8 cellular contexts compared by ENCODE assay signal in genomic region chr1:109427171-109427467, GRCh38. TPM values are rescaled to one million over a fixed set of nuclear protein-coding genes. Genes with fewer than 3 reads are reported as not detected.
DNase-seq lines count a peak whose midpoint lies in the region; ATAC-seq and TF ChIP-seq lines count a peak whose summit lies in the region.

No MANE protein-coding gene starts in this region.

- no peaks in the 10 kb centered on the region for H3K9me3 Mint-ChIP-seq in natural killer cell

- no peak for TF ChIP-seq CTCF in dorsolateral prefrontal cortex (IDR thresholded peaks at IDR 0.05 in 54 of 56, conservative IDR thresholded peaks at IDR 0.05 in 2 of 56; ENCODE audit: low read depth in 1 of 56, partially characterized antibody in 56 of 56)
- no peak for TF ChIP-seq CTCF in natural killer cell (IDR thresholded peaks at IDR 0.05)

- no peaks in the 10 kb centered on the region for H3K9me3 ChIP-seq in BLaER1

- H3K9ac ChIP-seq in BLaER1 = peak overlapping the region; percentile 78

- peaks cover 33% of the 10 kb centered on the region for H4K20me1 ChIP-seq in BLaER1

- no peaks in the 10 kb centered on the region for H3K27me3 ChIP-seq in BLaER1
- H3K27me3 ChIP-seq in dorsolateral prefrontal cortex = no peaks in the 10 kb centered on the region

- DNase-seq in NAMALWA (ENCODE audit: low spot score) (peak; percentile 5), dorsolateral prefrontal cortex (no peak), natural killer cell (no peak), NCI-H1092 (lab: John Stamatoyannopoulos, UW) (no peak)

- peak overlapping the region; percentile 89 for H3K4me3 ChIP-seq in BLaER1
- H3K4me3 ChIP-seq in dorsolateral prefrontal cortex = peak overlapping the region; percentile 70 to 99 (median 94)

- H3K27ac ChIP-seq in BLaER1 (peak overlapping the region; percentile 62), dorsolateral prefrontal cortex (peak overlapping the region in 43 of 59 donors; percentile 39 to 92 (median 83))

- H3K4me1 Mint-ChIP-seq in natural killer cell = peaks cover 33 to 41% of the 10 kb centered on the region in 2 donors

- H3K27me3 Mint-ChIP-seq in natural killer cell (ENCODE audit: low read depth in 2 of 2) = peaks cover 0 to 12% of the 10 kb centered on the region in 2 donors

- peak overlapping the region; percentile 98 for H3K27ac Mint-ChIP-seq in natural killer cell

- H3K36me3 ChIP-seq in BLaER1 = peaks cover 7% of the 10 kb centered on the region

- H3K4me2 ChIP-seq in BLaER1 = peak overlapping the region; percentile 93

- intact Hi-C loops in dorsolateral prefrontal cortex (cut with DNase I) = loop anchor here (5.0 to 10.0 kb wide), 2 partner anchors 105 to 312 kb away; partner anchors contain the start of gene ELAPOR1 (in 1 of the 2)
- intact Hi-C loops in natural killer cell (cut with micrococcal nuclease) = loop anchor here (2.0 to 5.0 kb wide), 2 partner anchors 120 to 912 kb away; partner anchors contain the start of genes GNAI3 and RBM15

- H3K4me1 ChIP-seq in BLaER1 = peaks cover 33% of the 10 kb centered on the region

- ATAC-seq in natural killer cell (no peak), esophagus mucosa (no peak), HG03097 (IDR thresholded peaks at IDR 0.05; ENCODE audit: low FRiP score, unreplicated experiment) (no peak), GM19351 (IDR thresholded peaks at IDR 0.05; ENCODE audit: unreplicated experiment) (no peak)

- H3K4me3 Mint-ChIP-seq in natural killer cell = peak overlapping the region; percentile 96

- H3K36me3 Mint-ChIP-seq in natural killer cell = no peaks in the 10 kb centered on the region

RNA-seq across cellular contexts. Expression of gene PSMA5, which starts 0.9 kb away (rescaled TPM):
- total RNA-seq in dorsolateral prefrontal cortex (10 to 100 TPM; 25.5 to 74.2 (median 56.7) TPM), natural killer cell (10 to 100 TPM; 54.7 to 76.0 (median 59.6) TPM), esophagus mucosa (86.2 TPM)

RNA-seq across cellular contexts. Expression of gene SORT1, which starts 29.4 kb away (rescaled TPM):
- 100 to 1,000 TPM; 214 to 579 (median 329) TPM for total RNA-seq in dorsolateral prefrontal cortex
- total RNA-seq in natural killer cell = 1 to 10 TPM; 2.7 to 7.1 (median 3.7) TPM
- total RNA-seq in esophagus mucosa = 60.6 TPM

RNA-seq across cellular contexts. Expression of gene SYPL2, which starts 39.2 kb away (rescaled TPM):
- 1 to 10 TPM in 90 of 120 experiments, under 1 TPM in 30; 0.36 to 6.8 (median 1.4) TPM for total RNA-seq in dorsolateral prefrontal cortex
- total RNA-seq in natural killer cell = not detected
- not detected for total RNA-seq in esophagus mucosa

RNA-seq across cellular contexts. Expression of gene ATXN7L2, which starts 56.6 kb away (rescaled TPM):
- 10 to 100 TPM in 105 of 120 experiments, 1 to 10 TPM in 15; 6.6 to 31.7 (median 13.9) TPM for total RNA-seq in dorsolateral prefrontal cortex
- 10 to 100 TPM; 16.4 to 18.5 (median 18.3) TPM for total RNA-seq in natural killer cell
- 2.7 TPM for total RNA-seq in esophagus mucosa
